8 cellular contexts compared by ENCODE assay signal in genomic region chr1:6445062-6445763, GRCh38. TPM values are rescaled to one million over a fixed set of nuclear protein-coding genes. Genes with fewer than 3 reads are reported as not detected.
DNase-seq lines count a peak whose midpoint lies in the region; ATAC-seq and TF ChIP-seq lines count a peak whose summit lies in the region.

No MANE protein-coding gene starts in this region.

- H3K9me3 ChIP-seq in OCI-LY1 (ENCODE audit: low read length) (no peaks in the 10 kb centered on the region), body of pancreas (no peaks in the 10 kb centered on the region)

- H3K27me3 ChIP-seq in OCI-LY1 (ENCODE audit: insufficient read depth, low read length) (peaks cover 8% of the 10 kb centered on the region), body of pancreas (peaks cover 0 to 20% of the 10 kb centered on the region in 2 donors)

- H3K36me3 ChIP-seq in OCI-LY1 (ENCODE audit: insufficient read depth, low read length) (no peaks in the 10 kb centered on the region), body of pancreas (replicated peaks in 1 of 2; ENCODE audit: insufficient read depth in 1 of 2, low read depth in 2 of 2) (no peaks in the 10 kb centered on the region)

- no peaks in the 10 kb centered on the region for H3F3A ChIP-seq in OCI-LY1 (ENCODE audit: insufficient read depth, low read length)

- no peak overlapping the region for H2AFZ ChIP-seq in OCI-LY1 (ENCODE audit: low read length)

- DNase-seq in GM10248 (ENCODE audit: extremely low spot score) (no peak), body of pancreas (peak; percentile 56 to 73 (median 58)), midbrain (lab: John Stamatoyannopoulos, UW) (peak; percentile 0), NCI-H2171 (lab: John Stamatoyannopoulos, UW) (no peak), SIG-M5 (lab: John Stamatoyannopoulos, UW) (no peak)

- intact Hi-C loops in body of pancreas (cut with DNase I): no loop called here

- peak; percentile 58 for TF ChIP-seq CTCF in GM10248 (IDR thresholded peaks at IDR 0.05; ENCODE audit: control extremely low read depth, extremely low read depth, low read depth, missing control alignments)
- TF ChIP-seq CTCF in OCI-LY1 (IDR thresholded peaks at IDR 0.05; ENCODE audit: low read length): peak; percentile 62
- peak; percentile 22 to 62 (median 42) for TF ChIP-seq CTCF in body of pancreas (IDR thresholded peaks at IDR 0.05)

- H3K79me2 ChIP-seq in OCI-LY1 (ENCODE audit: insufficient read depth, low read length): no peaks in the 10 kb centered on the region

- H4K20me1 ChIP-seq in OCI-LY1 (ENCODE audit: insufficient read depth, low read length): no peaks in the 10 kb centered on the region

- no peak overlapping the region for H3K9ac ChIP-seq in OCI-LY1 (ENCODE audit: low read length)

- no peak overlapping the region for H3K4me2 ChIP-seq in OCI-LY1 (ENCODE audit: low read length)

- H3K4me1 ChIP-seq in OCI-LY1 (ENCODE audit: insufficient read depth, low read length, severe bottlenecking) (peaks cover 16% of the 10 kb centered on the region), body of pancreas (peaks cover 24% of the 10 kb centered on the region)

- TF ChIP-seq POLR2A in body of pancreas (IDR thresholded peaks at IDR 0.05): no peak

- no peaks in the 10 kb centered on the region for H3K9me2 ChIP-seq in OCI-LY1 (ENCODE audit: low read depth, low read length)

- H3K4me3 ChIP-seq in OCI-LY1 (ENCODE audit: low read depth, low read length, poor library complexity, severe bottlenecking) (no peak overlapping the region), body of pancreas (no peak overlapping the region)

- WGBS in body of pancreas, 2 donors: 35 to 36% methylated on average over 6 to 19 of the region's 19 CpGs

- POLR2A ChIA-PET in GM10248 (lab: Yijun Ruan, JAX): no interaction called here

- CTCF ChIA-PET in GM10248 (lab: Yijun Ruan, JAX): interaction anchor here (1.2 to 1.7 kb wide), 5 partner anchors 22 to 201 kb away, joined by 3 to 7 read pairs (median 4); no protein-coding TSS in a partner anchor

- H3K27ac ChIP-seq in OCI-LY1 (ENCODE audit: low read depth, low read length, poor library complexity, severe bottlenecking): no peak overlapping the region
- H3K27ac ChIP-seq in body of pancreas: no peak overlapping the region

- ATAC-seq in body of pancreas (peak; percentile 43), GM21390 (IDR thresholded peaks at IDR 0.05; ENCODE audit: unreplicated experiment) (no peak), GM18873 (IDR thresholded peaks at IDR 0.05; ENCODE audit: low FRiP score, unreplicated experiment) (no peak)

RNA-seq across cellular contexts. Expression of gene ESPN, which starts 20.6 kb away (rescaled TPM):
- total RNA-seq in body of pancreas: 1 to 10 TPM in 1 of 2 donors, under 1 TPM in 1; 0.26 to 4.0 TPM

RNA-seq across cellular contexts. Expression of gene TNFRSF25, which starts 20.8 kb away (rescaled TPM):
- 10 to 100 TPM in 1 of 2 donors, 1 to 10 TPM in 1; 4.2 to 23.1 TPM for total RNA-seq in body of pancreas

RNA-seq across cellular contexts. Expression of gene HES2, which starts 25.5 kb away (rescaled TPM):
- total RNA-seq in body of pancreas: under 1 TPM in 1 of 2 donors, not detected in 1; 0.26 TPM

RNA-seq across cellular contexts. Expression of gene PLEKHG5, which starts 46.3 kb away (rescaled TPM):
- 1 to 10 TPM; 5.2 to 8.6 TPM for total RNA-seq in body of pancreas

RNA-seq across cellular contexts. Expression of gene ACOT7, which starts 51.6 kb away (rescaled TPM):
- total RNA-seq in body of pancreas: 10 to 100 TPM in 1 of 2 donors, 1 to 10 TPM in 1; 6.0 to 33.0 TPM

Comparison
In these comparisons a context has a peak if more than half of its experiments do, and no peak if none do; other contexts are left out.
1. DNase-seq: peak in body of pancreas (4 of 4) and midbrain (single experiment); none in GM10248 (single experiment), NCI-H2171 (single experiment) and SIG-M5 (single experiment).
2. Peak in every context shown above with its lines, with median percentiles within 50 percentile points of each other: CTCF ChIP-seq.